In the genomic region with DNA sequence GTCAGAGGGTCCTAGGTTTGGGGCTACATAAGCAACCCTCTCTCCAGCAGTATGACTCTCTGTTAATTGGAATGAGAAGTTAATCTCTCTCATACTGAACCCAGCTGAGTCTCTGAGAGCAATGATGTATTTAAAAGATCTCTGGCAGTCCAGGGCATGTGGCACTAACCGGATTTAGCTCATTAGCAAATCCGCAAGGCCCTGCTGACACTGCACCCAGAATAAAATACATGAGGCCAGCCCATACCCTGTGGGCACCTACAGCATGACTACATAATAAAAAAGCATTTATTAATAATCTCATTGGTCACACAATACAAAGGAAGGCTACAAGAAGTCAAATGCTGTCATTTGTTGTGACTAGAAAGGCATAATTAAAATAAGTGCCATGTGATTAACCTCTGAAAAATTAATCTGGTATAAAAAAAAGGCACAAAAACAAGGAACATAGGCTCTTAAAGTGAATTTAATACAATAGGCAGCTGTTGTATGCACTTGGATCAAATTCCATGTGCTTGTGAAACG, we compare ENCODE assay signal across 17 cellular contexts.
"Had no signal": no experiment of that assay in that cellular context is flagged by ENCODE, and none has a peak within 500 bp of the region (broad histone marks: within the 10 kb centered on the region; RNA-seq: fewer than 3 reads in every experiment).

No MANE protein-coding gene starts in this region.

- H3K27me3 ChIP-seq: esophagus muscularis mucosa, sigmoid colon, upper lobe of left lung had no signal

- H3K27me3 Mint-ChIP-seq: activated naive CD8-positive, alpha-beta T cell; activated T-cell treated with anti-CD3 and anti-CD28 coated beads, Interleukin-2, amount 50 U/mL, for 24 hours had no signal

- H3K4me3 ChIP-seq: dorsolateral prefrontal cortex, esophagus muscularis mucosa, lung, sigmoid colon, upper lobe of left lung had no signal

- H3K36me3 Mint-ChIP-seq: activated naive CD8-positive, alpha-beta T cell; brain; naive thymus-derived CD4-positive, alpha-beta T cell had no signal

- H3K27ac ChIP-seq: dorsolateral prefrontal cortex, esophagus muscularis mucosa, sigmoid colon, upper lobe of left lung had no signal

- DNase-seq: activated CD4-positive, alpha-beta T cell treated with anti-CD3 and anti-CD28 coated beads, Interleukin-2, amount 50 U/mL, for 4 hours; activated effector memory CD4-positive, alpha-beta T cell treated with anti-CD3 and anti-CD28 coated beads, Interleukin-2, amount 50 U/mL, for 16 hours; activated T-cell treated with anti-CD3 and anti-CD28 coated beads, Interleukin-2, amount 50 U/mL, for 24 hours; amygdala; dorsolateral prefrontal cortex; left cardiac atrium; naive thymus-derived CD4-positive, alpha-beta T cell; posterior cingulate gyrus; sigmoid colon; stimulated activated CD4-positive, alpha-beta T cell treated with anti-CD3 and anti-CD28 coated beads, Interleukin-12 subunit alpha, Interleukin-12 subunit beta, amount 100 ng/mL, for 4 hours; stimulated activated naive CD4-positive, alpha-beta T cell treated with Interleukin-2 at 50 U/mL for 16 hours; T-helper 2 cell; upper lobe of left lung had no signal

- H3K4me1 Mint-ChIP-seq: naive thymus-derived CD4-positive, alpha-beta T cell had no signal

- H3K9me3 ChIP-seq: esophagus muscularis mucosa, sigmoid colon, upper lobe of left lung had no signal

- H3K27ac Mint-ChIP-seq: activated naive CD8-positive, alpha-beta T cell; activated T-cell treated with anti-CD3 and anti-CD28 coated beads, Interleukin-2, amount 50 U/mL, for 24 hours; naive thymus-derived CD4-positive, alpha-beta T cell had no signal

- H3K4me3 Mint-ChIP-seq: activated naive CD8-positive, alpha-beta T cell; activated T-cell treated with anti-CD3 and anti-CD28 coated beads, Interleukin-2, amount 50 U/mL, for 24 hours; brain; naive thymus-derived CD4-positive, alpha-beta T cell had no signal

- H3K9me3 Mint-ChIP-seq: activated T-cell treated with anti-CD3 and anti-CD28 coated beads, Interleukin-2, amount 50 U/mL, for 24 hours had no signal

- H3K4me1 ChIP-seq: esophagus muscularis mucosa, sigmoid colon, upper lobe of left lung had no signal

- H3K36me3 ChIP-seq: esophagus muscularis mucosa, sigmoid colon, upper lobe of left lung had no signal
